In the genomic region with DNA sequence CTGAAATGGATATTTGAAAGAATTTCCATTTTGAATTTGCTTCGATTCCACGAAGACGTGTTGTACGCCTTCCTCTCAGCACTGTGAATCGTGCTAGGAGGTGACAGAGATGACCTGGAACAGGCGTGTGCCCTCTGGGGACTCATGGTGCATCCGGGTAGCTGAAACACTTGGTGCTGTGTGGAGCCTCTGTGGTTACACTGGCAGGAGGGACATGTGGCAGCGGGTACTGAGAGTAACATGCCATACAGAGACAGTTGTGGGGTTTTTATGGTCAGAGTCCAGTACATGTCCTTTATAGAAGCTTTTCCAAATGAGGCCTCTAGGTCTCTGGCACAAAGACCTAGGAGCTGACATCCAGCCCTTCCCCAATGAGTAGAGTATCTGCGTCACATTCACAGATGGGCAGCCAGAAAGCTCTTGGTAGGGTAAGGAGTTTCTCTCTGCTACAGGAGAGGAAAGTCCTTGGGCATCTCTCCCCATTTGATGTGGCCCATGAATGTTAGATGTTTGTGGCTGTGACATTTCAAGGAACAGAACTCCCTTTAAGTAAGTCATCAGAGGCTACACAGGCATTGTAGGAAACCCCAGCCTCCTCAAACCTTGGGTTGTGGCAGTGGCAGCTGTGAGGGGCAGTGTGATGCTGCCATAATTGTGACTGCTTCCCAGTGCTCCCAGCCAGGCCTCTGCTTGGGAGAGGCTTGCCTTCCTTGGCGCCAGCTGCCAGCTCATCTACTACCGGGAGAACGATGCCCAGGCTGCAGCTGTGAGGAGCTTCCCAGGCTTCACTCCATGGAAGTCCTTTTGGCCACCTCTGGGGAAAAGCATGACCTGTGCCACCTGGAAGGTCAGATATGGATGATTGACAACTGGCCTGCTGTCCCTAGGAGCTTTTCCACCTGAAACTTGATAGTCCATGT, we compare ENCODE assay signal across 22 cellular contexts.
"Had no signal": no experiment of that assay in that cellular context is flagged by ENCODE, and none has a peak within 500 bp of the region (broad histone marks: within the 10 kb centered on the region; RNA-seq: fewer than 3 reads in every experiment).

No MANE protein-coding gene starts in this region.

- H3K4me3 Mint-ChIP-seq: activated CD4-positive, alpha-beta memory T cell treated with anti-CD3 and anti-CD28 coated beads, Interleukin-2, amount 10 ng/mL, durations not matched to agents 7 days and 5 days; activated CD4-positive, alpha-beta T cell treated with anti-CD3 and anti-CD28 coated beads for 36 hours; activated T-cell treated with anti-CD3 and anti-CD28 coated beads, Interleukin-2, amount 50 U/mL, for 24 hours; naive B cell; WTC11 had no signal

- ATAC-seq: activated CD4-positive, alpha-beta T cell treated with anti-CD3 and anti-CD28 coated beads for 36 hours; left lung; WTC11 had no signal

- H3K27ac Mint-ChIP-seq: activated CD4-positive, alpha-beta memory T cell treated with anti-CD3 and anti-CD28 coated beads, Interleukin-2, amount 10 ng/mL, durations not matched to agents 7 days and 5 days; activated CD4-positive, alpha-beta T cell treated with anti-CD3 and anti-CD28 coated beads for 36 hours; activated T-cell treated with anti-CD3 and anti-CD28 coated beads, Interleukin-2, amount 50 U/mL, for 24 hours; activated T-helper 2 cell treated with anti-CD3 and anti-CD28 coated beads, Interferon-gamma antibody, Interleukin-2, Interleukin-4, amounts not matched to agents 10 μg/mL and 5 μg/mL and 100 μg/mL, durations not matched to agents 14 hours and 24 hours and 36 hours had no signal

- FAIRE-seq: frontal cortex, kidney had no signal

- H3K4me3 ChIP-seq: ascending aorta, left lung, sigmoid colon, tibial artery, uterus had no signal

- DNase-seq: activated CD4-positive, alpha-beta memory T cell treated with anti-CD3 and anti-CD28 coated beads, Interleukin-2, amount 10 ng/mL, durations not matched to agents 7 days and 5 days; activated CD4-positive, alpha-beta T cell treated with anti-CD3 and anti-CD28 coated beads for 36 hours; activated naive CD4-positive, alpha-beta T cell treated with Interleukin-2 at 50 U/mL for 16 hours; activated T-cell treated with anti-CD3 and anti-CD28 coated beads, Interleukin-2, amount 50 U/mL, for 24 hours; cortex of kidney; kidney; left lung; mammary epithelial cell; naive B cell; sigmoid colon; stimulated activated CD4-positive, alpha-beta T cell treated with anti-CD3 and anti-CD28 coated beads, Interleukin-12 subunit alpha, Interleukin-12 subunit beta, amount 100 ng/mL, for 4 hours; stimulated activated CD4-positive, alpha-beta T cell treated with anti-CD3 and anti-CD28 coated beads, Interleukin-1b, Interleukin-23, amount 100 ng/mL, for 48 hours; stimulated activated CD8-positive, alpha-beta memory T cell treated with anti-CD3 and anti-CD28 coated beads, Interleukin-4, amount 100 ng/mL, for 48 hours; stimulated activated naive CD4-positive, alpha-beta T cell; substantia nigra; tibial artery; uterus had no signal

- H3K36me3 ChIP-seq: ascending aorta, left lung, neutrophil, sigmoid colon, tibial artery, uterus had no signal

- H3K36me3 Mint-ChIP-seq: naive B cell had no signal

- H3K9me3 Mint-ChIP-seq: activated CD4-positive, alpha-beta memory T cell treated with anti-CD3 and anti-CD28 coated beads, Interleukin-2, amount 10 ng/mL, durations not matched to agents 7 days and 5 days; activated T-cell treated with anti-CD3 and anti-CD28 coated beads, Interleukin-2, amount 50 U/mL, for 24 hours; activated T-helper 2 cell treated with anti-CD3 and anti-CD28 coated beads, Interferon-gamma antibody, Interleukin-2, Interleukin-4, amounts not matched to agents 10 μg/mL and 5 μg/mL and 100 μg/mL, durations not matched to agents 14 hours and 24 hours and 36 hours; naive B cell; WTC11 had no signal

- H3K27me3 ChIP-seq: ascending aorta, left lung, neutrophil, sigmoid colon, tibial artery, uterus had no signal
